In genomic region chr3:137867611-137868010, GRCh38 we compare ENCODE assay signal across 3 cellular contexts.
"Had no signal": no experiment of that assay in that cellular context is flagged by ENCODE, and none has a peak within 500 bp of the region (broad histone marks: within the 10 kb centered on the region; RNA-seq: fewer than 3 reads in every experiment).

No MANE protein-coding gene starts in this region.

- DNase-seq: GDM1, GF-D8 had no signal

- ATAC-seq: GM12878 had no signal

- H3K4me3 ChIP-seq: GM12878 had no signal
